Comparison of ENCODE assay signal across 8 cellular contexts in genomic region chr15:83559310-83559966, GRCh38.
A peak's percentile ranks its signal among the peaks of the same experiment; 100 is the strongest.
DNase-seq lines count a peak whose midpoint lies in the region; ATAC-seq and TF ChIP-seq lines count a peak whose summit lies in the region.

No MANE protein-coding gene starts in this region.

- intact Hi-C loops in thyroid gland (cut with DNase I), result loop anchor here (5.0 to 10.0 kb wide), 2 partner anchors 122 to 315 kb away; no protein-coding TSS in a partner anchor

- H3K4me3 Mint-ChIP-seq in activated CD4-positive, alpha-beta memory T cell treated with anti-CD3 and anti-CD28 coated beads, Interleukin-2, amount 10 ng/mL, durations not matched to agents 7 days and 5 days, result no peak overlapping the region
- no peak overlapping the region for H3K4me3 Mint-ChIP-seq in naive thymus-derived CD8-positive, alpha-beta T cell

- POLR2A ChIA-PET in activated CD4-positive, alpha-beta memory T cell treated with anti-CD3 and anti-CD28 coated beads, Interleukin-2, amount 10 ng/mL, durations not matched to agents 7 days and 5 days (lab: Charles Lee), result no interaction called here
- POLR2A ChIA-PET in naive thymus-derived CD8-positive, alpha-beta T cell (lab: Charles Lee), result no interaction called here

- peaks cover 2% of the 10 kb centered on the region for H3K27me3 Mint-ChIP-seq in activated CD4-positive, alpha-beta memory T cell treated with anti-CD3 and anti-CD28 coated beads, Interleukin-2, amount 10 ng/mL, durations not matched to agents 7 days and 5 days
- peaks cover 7 to 16% (median 8%) of the 10 kb centered on the region in 5 donors for H3K27me3 Mint-ChIP-seq in naive thymus-derived CD8-positive, alpha-beta T cell

- no peaks in the 10 kb centered on the region for H3K27me3 ChIP-seq in thyroid gland

- 4 to 5% methylated on average over 7 of the region's 7 CpGs for WGBS in thyroid gland, 2 donors

- H3K4me3 ChIP-seq in thyroid gland (replicated peaks in 1 of 3), result no peak overlapping the region

- no peak overlapping the region for H3K27ac ChIP-seq in thyroid gland

- H3K27ac Mint-ChIP-seq in activated CD4-positive, alpha-beta memory T cell treated with anti-CD3 and anti-CD28 coated beads, Interleukin-2, amount 10 ng/mL, durations not matched to agents 7 days and 5 days, result no peak overlapping the region
- no peak overlapping the region for H3K27ac Mint-ChIP-seq in naive thymus-derived CD8-positive, alpha-beta T cell

- no peaks in the 10 kb centered on the region for H3K36me3 ChIP-seq in thyroid gland

- no peak for TF ChIP-seq POLR2A in thyroid gland (IDR thresholded peaks at IDR 0.05)

- H3K4me1 Mint-ChIP-seq in activated CD4-positive, alpha-beta memory T cell treated with anti-CD3 and anti-CD28 coated beads, Interleukin-2, amount 10 ng/mL, durations not matched to agents 7 days and 5 days, result no peaks in the 10 kb centered on the region
- peaks cover 0 to 2% (median 0%) of the 10 kb centered on the region in 4 donors for H3K4me1 Mint-ChIP-seq in naive thymus-derived CD8-positive, alpha-beta T cell

- H3K9me3 Mint-ChIP-seq in activated CD4-positive, alpha-beta memory T cell treated with anti-CD3 and anti-CD28 coated beads, Interleukin-2, amount 10 ng/mL, durations not matched to agents 7 days and 5 days, result no peaks in the 10 kb centered on the region
- no peaks in the 10 kb centered on the region for H3K9me3 Mint-ChIP-seq in naive thymus-derived CD8-positive, alpha-beta T cell

- H3K36me3 Mint-ChIP-seq in activated CD4-positive, alpha-beta memory T cell treated with anti-CD3 and anti-CD28 coated beads, Interleukin-2, amount 10 ng/mL, durations not matched to agents 7 days and 5 days (ENCODE audit: low read depth), result no peaks in the 10 kb centered on the region
- H3K36me3 Mint-ChIP-seq in naive thymus-derived CD8-positive, alpha-beta T cell, result no peaks in the 10 kb centered on the region

- H3K9me3 ChIP-seq in thyroid gland, result no peaks in the 10 kb centered on the region

- no peaks in the 10 kb centered on the region for H3K4me1 ChIP-seq in thyroid gland

- DNase-seq in NCI-H510A treated with DMSO at 0.1 percent for 48 hours (lab: John Stamatoyannopoulos, UW) (peak; percentile 20), NCI-H510A (lab: John Stamatoyannopoulos, UW) (no peak), NCI-H524 (lab: John Stamatoyannopoulos, UW) (peak; percentile 66 to 79), fibroblast of gingiva (ENCODE audit: low read depth) (peak; percentile 53), thyroid gland (peak; percentile 46 to 52)
- peak; percentile 45 for DNase-seq in activated CD4-positive, alpha-beta memory T cell treated with anti-CD3 and anti-CD28 coated beads, Interleukin-2, amount 10 ng/mL, durations not matched to agents 7 days and 5 days
- DNase-seq in naive thymus-derived CD8-positive, alpha-beta T cell, result peak in 7 of 10 donors; percentile 10 to 46 (median 27)

- CTCF ChIA-PET in activated CD4-positive, alpha-beta memory T cell treated with anti-CD3 and anti-CD28 coated beads, Interleukin-2, amount 10 ng/mL, durations not matched to agents 7 days and 5 days (lab: Charles Lee), result interaction anchor here (0.8 to 6.5 kb wide), 5 partner anchors 8 to 312 kb away, joined by 6 to 51 read pairs (median 7); partner anchors contain the start of gene SH3GL3

- peak; percentile 87 for ATAC-seq in HG02938 (IDR thresholded peaks at IDR 0.05; ENCODE audit: unreplicated experiment)
- peak in 1 of 2 donors; percentile 47 for ATAC-seq in naive thymus-derived CD8-positive, alpha-beta T cell

- peak; percentile 42 to 76 (median 66) for TF ChIP-seq CTCF in thyroid gland (IDR thresholded peaks at IDR 0.05)
